In genomic region chrX:151082077-151082948, GRCh38 we compare ENCODE assay signal across 8 cellular contexts.
A peak's percentile ranks its signal among the peaks of the same experiment; 100 is the strongest.
DNase-seq lines count a peak whose midpoint lies in the region; ATAC-seq, FAIRE-seq and TF ChIP-seq lines count a peak whose summit lies in the region.

No MANE protein-coding gene starts in this region.

- TF ChIP-seq CTCF in 22Rv1 (IDR thresholded peaks at IDR 0.05), result peak; percentile 86
- no peak for TF ChIP-seq CTCF in activated B cell treated with CpG ODN at 0.5 μM for 24 hours (IDR thresholded peaks at IDR 0.05)

- H3K27me3 Mint-ChIP-seq in activated B cell treated with CpG ODN at 0.5 μM for 24 hours, result peaks cover 9% of the 10 kb centered on the region

- TF ChIP-seq POLR2A in GM12891 (IDR thresholded peaks at IDR 0.05; ENCODE audit: low read depth, low read length), result no peak

- H3K9me3 Mint-ChIP-seq in activated B cell treated with CpG ODN at 0.5 μM for 24 hours, result no peaks in the 10 kb centered on the region

- no peak overlapping the region for H3K27ac ChIP-seq in 22Rv1

- POLR2A ChIA-PET in activated B cell treated with CpG ODN at 0.5 μM for 24 hours (lab: Charles Lee), result no interaction called here

- ATAC-seq in HG02852 (IDR thresholded peaks at IDR 0.05; ENCODE audit: unreplicated experiment), result peak; percentile 83
- peak; percentile 83 for ATAC-seq in activated B cell treated with CpG ODN at 0.5 μM for 24 hours (ENCODE audit: low read depth)
- ATAC-seq in left colon, result peak; percentile 97

- H3K27ac Mint-ChIP-seq in activated B cell treated with CpG ODN at 0.5 μM for 24 hours, result no peak overlapping the region

- peaks cover 6% of the 10 kb centered on the region for H3K4me1 Mint-ChIP-seq in activated B cell treated with CpG ODN at 0.5 μM for 24 hours

- intact Hi-C loops in activated B cell treated with CpG ODN at 0.5 μM for 24 hours (cut with micrococcal nuclease), result loop anchor here (1.0 to 5.0 kb wide), 2 partner anchors 310 to 1120 kb away; no protein-coding TSS in a partner anchor
- intact Hi-C loops in left colon (cut with DNase I, micrococcal nuclease), result loop anchor here (5.0 kb wide), 1 partner anchor 310 kb away; no protein-coding TSS in a partner anchor

- H3K4me3 Mint-ChIP-seq in activated B cell treated with CpG ODN at 0.5 μM for 24 hours, result peak overlapping the region; percentile 19

- peak; percentile 95 for FAIRE-seq in GM12891 (lab: Jason Lieb, UNC)

- no peaks in the 10 kb centered on the region for H3K36me3 Mint-ChIP-seq in activated B cell treated with CpG ODN at 0.5 μM for 24 hours (ENCODE audit: low read depth)

- CTCF ChIA-PET in activated B cell treated with CpG ODN at 0.5 μM for 24 hours (lab: Charles Lee), result interaction anchor here (1.2 to 5.0 kb wide), 2 partner anchors 306 to 310 kb away, joined by 5 to 83 read pairs; no protein-coding TSS in a partner anchor

- peak; percentile 37 for DNase-seq in GM12891 (ENCODE audit: insufficient read length, low spot score)
- DNase-seq in NCI-H2029 (lab: John Stamatoyannopoulos, UW), result peak; percentile 46
- DNase-seq in activated B cell treated with CpG ODN at 0.5 μM for 24 hours, result peak; percentile 45
- DNase-seq in cerebellar cortex (ENCODE audit: low spot score), result peak; percentile 49
- peak; percentile 34 to 69 for DNase-seq in left colon
- DNase-seq in stimulated activated CD4-positive, alpha-beta T cell treated with anti-CD3 and anti-CD28 coated beads, Interleukin-4, amount 100 ng/mL, for 1 hour, result peak; percentile 62

TF ChIP-seq in GM12891, 5 proteins besides CTCF, POLR2A, EP300 and RAD21:
- TF ChIP-seq SPI1 (IDR thresholded peaks at IDR 0.05; ENCODE audit: low read depth, low read length), result no peak
- TF ChIP-seq POU2F2 (IDR thresholded peaks at IDR 0.05; ENCODE audit: low read depth, low read length), result no peak
- TF ChIP-seq PAX5 (IDR thresholded peaks at IDR 0.05; ENCODE audit: insufficient read depth, low read length, severe bottlenecking), result no peak
- TF ChIP-seq TAF1 (IDR thresholded peaks at IDR 0.05; ENCODE audit: low read depth, low read length), result no peak
- no peak for TF ChIP-seq POLR2AphosphoS5 (IDR thresholded peaks at IDR 0.05; ENCODE audit: low read depth, low read length)
